ENCODE assay signal across 2 cellular contexts in the genomic region with DNA sequence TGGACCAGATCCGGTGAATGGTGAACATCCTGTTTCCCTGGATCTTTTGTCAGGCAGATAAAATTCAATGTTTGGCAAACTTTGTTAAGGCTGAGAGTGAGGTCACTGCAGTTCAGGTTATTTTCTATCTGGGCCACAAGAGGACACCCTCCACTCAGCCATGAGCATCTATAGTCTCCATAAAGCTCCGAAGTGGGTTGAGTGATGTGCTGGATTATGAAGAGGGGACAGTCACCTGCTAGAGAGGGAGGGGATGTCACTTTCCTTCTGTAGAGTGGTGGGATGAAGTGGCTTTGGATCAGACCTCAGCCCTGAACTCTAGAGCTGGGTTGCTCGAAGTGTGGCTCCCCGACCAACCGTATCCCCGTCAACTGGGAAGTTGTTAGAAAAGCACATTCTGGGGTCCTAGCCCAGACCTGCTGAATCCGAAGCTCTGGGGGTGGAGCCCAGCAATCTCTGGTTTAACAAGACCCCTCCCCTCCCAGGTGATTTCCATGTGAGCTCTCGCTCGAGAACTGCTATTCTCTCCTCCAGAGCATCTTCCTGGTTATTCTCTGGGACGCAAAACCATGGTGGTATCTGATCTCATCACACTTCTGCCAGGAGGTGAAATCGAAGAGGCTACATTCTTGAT.
A peak's percentile ranks its signal among the peaks of the same experiment; 100 is the strongest.
TF ChIP-seq lines count a peak whose summit lies in the region.

No MANE protein-coding gene starts in this region.

TF ChIP-seq in HCT116, 20 proteins besides CTCF, POLR2A, EP300 and RAD21:
- no peak for TF ChIP-seq SP1 (IDR thresholded peaks at IDR 0.05; ENCODE audit: low read depth)

TF ChIP-seq in H1, 55 proteins besides CTCF, POLR2A, EP300 and RAD21:
- TF ChIP-seq YY1 (IDR thresholded peaks at IDR 0.05; ENCODE audit: low read depth, low read length): no peak
- TF ChIP-seq JUND (IDR thresholded peaks at IDR 0.05; ENCODE audit: low read length): peak; percentile 59; the same call in 1 of the 2 replicates
